Comparison of ENCODE assay signal across 20 cellular contexts in genomic region chr9:136230365-136230764, GRCh38. TPM values are rescaled to one million over a fixed set of nuclear protein-coding genes. Genes with fewer than 3 reads are reported as not detected.
DNase-seq lines count a peak whose midpoint lies in the region; ATAC-seq and TF ChIP-seq lines count a peak whose summit lies in the region.
"Had no signal": no experiment of that assay in that cellular context is flagged by ENCODE, and none has a peak within 500 bp of the region (broad histone marks: within the 10 kb centered on the region; RNA-seq: fewer than 3 reads in every experiment).

No MANE protein-coding gene starts in this region.

- TF ChIP-seq EP300 in sigmoid colon (IDR thresholded peaks at IDR 0.05), result no peak

- H3K36me3 Mint-ChIP-seq in activated CD4-positive, alpha-beta T cell treated with anti-CD3 and anti-CD28 coated beads, Interleukin-2, amount 10 ng/mL, durations not matched to agents 7 days and 5 days (ENCODE audit: low read depth), result peaks cover 4% of the 10 kb centered on the region
- H3K36me3 Mint-ChIP-seq in CD4-positive, alpha-beta T cell (ENCODE audit: low read depth), result peaks cover 26% of the 10 kb centered on the region
- peaks cover 5 to 23% of the 10 kb centered on the region in 2 donors for H3K36me3 Mint-ChIP-seq in naive B cell

- H3K9me3 Mint-ChIP-seq in activated CD4-positive, alpha-beta T cell treated with anti-CD3 and anti-CD28 coated beads, Interleukin-2, amount 10 ng/mL, durations not matched to agents 7 days and 5 days, result no peaks in the 10 kb centered on the region
- no peaks in the 10 kb centered on the region for H3K9me3 Mint-ChIP-seq in CD4-positive, alpha-beta T cell
- H3K9me3 Mint-ChIP-seq in naive B cell, result peaks cover 0 to 1% (median 0%) of the 10 kb centered on the region in 7 donors
- H3K9me3 Mint-ChIP-seq: H9 had no signal

- DNase-seq in activated CD4-positive, alpha-beta T cell treated with anti-CD3 and anti-CD28 coated beads, Interleukin-2, amount 10 ng/mL, durations not matched to agents 7 days and 5 days, result no peak
- DNase-seq in activated CD4-positive, alpha-beta T cell treated with anti-CD3 and anti-CD28 coated beads for 48 hours, result no peak
- no peak for DNase-seq in CD4-positive, alpha-beta T cell
- DNase-seq in naive B cell, result no peak
- DNase-seq in iPS-NIHi11 (ENCODE audit: low spot score), result no peak
- no peak for DNase-seq in sigmoid colon
- no peak for DNase-seq in spleen
- DNase-seq: DMS79 treated with DMSO at 0.1 percent for 48 hours; H9; KBM-7; NCI-H1105 treated with DMSO at 0.1 percent for 48 hours; NCI-H1694; NCI-H2081 treated with DMSO at 0.1 percent for 48 hours; NK-92 treated with Interleukin-12 subunit alpha and Interleukin-12 subunit beta, amount 100 ng/mL, for 24 hours; Peyer's patch; Right ventricle myocardium superior had no signal

- H3K27ac Mint-ChIP-seq in activated CD4-positive, alpha-beta T cell treated with anti-CD3 and anti-CD28 coated beads, Interleukin-2, amount 10 ng/mL, durations not matched to agents 7 days and 5 days, result peak overlapping the region; percentile 63
- H3K27ac Mint-ChIP-seq in CD4-positive, alpha-beta T cell, result peak overlapping the region; percentile 5
- peak overlapping the region in 5 of 6 donors; percentile 67 to 96 (median 79) for H3K27ac Mint-ChIP-seq in naive B cell

- no peak overlapping the region for H3K4me3 Mint-ChIP-seq in activated CD4-positive, alpha-beta T cell treated with anti-CD3 and anti-CD28 coated beads, Interleukin-2, amount 10 ng/mL, durations not matched to agents 7 days and 5 days
- H3K4me3 Mint-ChIP-seq in CD4-positive, alpha-beta T cell, result no peak overlapping the region
- H3K4me3 Mint-ChIP-seq in naive B cell, result no peak overlapping the region
- H3K4me3 Mint-ChIP-seq: H9 had no signal

- H3K4me3 ChIP-seq in sigmoid colon (no peak overlapping the region), spleen (no peak overlapping the region)
- H3K4me3 ChIP-seq: Peyer's patch had no signal

- no peak for TF ChIP-seq CTCF in CD4-positive, alpha-beta T cell (IDR thresholded peaks at IDR 0.05)
- TF ChIP-seq CTCF in VCaP (conservative IDR thresholded peaks at IDR 0.05) (no peak), sigmoid colon (IDR thresholded peaks at IDR 0.05) (no peak), spleen (IDR thresholded peaks at IDR 0.05 in 8 of 11, conservative IDR thresholded peaks at IDR 0.05 in 3 of 11) (no peak)

- intact Hi-C loops in CD4-positive, alpha-beta T cell (cut with DNase I, micrococcal nuclease), result no loop called here
- intact Hi-C loops in sigmoid colon (cut with DNase I), result no loop called here
- intact Hi-C loops in spleen (cut with DNase I; ENCODE audit: low total_unique reads), result no loop called here

- H3K27me3 ChIP-seq in CD4-positive, alpha-beta T cell (ENCODE audit: control insufficient read depth, insufficient read depth, low read length), result no peaks in the 10 kb centered on the region
- H3K27me3 ChIP-seq in sigmoid colon, result no peaks in the 10 kb centered on the region
- H3K27me3 ChIP-seq in spleen (replicated peaks in 1 of 7), result no peaks in the 10 kb centered on the region
- H3K27me3 ChIP-seq: Peyer's patch had no signal

- POLR2A ChIA-PET in activated CD4-positive, alpha-beta T cell treated with anti-CD3 and anti-CD28 coated beads, Interleukin-2, amount 10 ng/mL, durations not matched to agents 7 days and 5 days (lab: Charles Lee), result no interaction called here
- POLR2A ChIA-PET in CD4-positive, alpha-beta T cell (lab: Charles Lee), result no interaction called here

- TF ChIP-seq POLR2A in sigmoid colon (IDR thresholded peaks at IDR 0.05) (no peak), spleen (IDR thresholded peaks at IDR 0.05) (no peak)

- 89 to 94% methylated on average over 10 of the region's 10 CpGs for WGBS in sigmoid colon, 2 donors
- 86 to 96% (median 92%) methylated on average over 10 of the region's 10 CpGs for WGBS in spleen, 5 donors

- H3K4me1 ChIP-seq in sigmoid colon (no peaks in the 10 kb centered on the region), spleen (peaks cover 0 to 91% (median 43%) of the 10 kb centered on the region in 6 donors)

- H3K9me3 ChIP-seq in CD4-positive, alpha-beta T cell (ENCODE audit: control insufficient read depth, low read length), result no peaks in the 10 kb centered on the region
- no peaks in the 10 kb centered on the region for H3K9me3 ChIP-seq in sigmoid colon
- H3K9me3 ChIP-seq in spleen, result no peaks in the 10 kb centered on the region
- H3K9me3 ChIP-seq: Peyer's patch had no signal

- H3K27ac ChIP-seq in CD4-positive, alpha-beta T cell (ENCODE audit: low read depth, low read length), result no peak overlapping the region
- H3K27ac ChIP-seq in VCaP (peak overlapping the region; percentile 77), sigmoid colon (no peak overlapping the region), spleen (no peak overlapping the region)
- H3K27ac ChIP-seq: Peyer's patch had no signal

- H3K4me1 Mint-ChIP-seq in activated CD4-positive, alpha-beta T cell treated with anti-CD3 and anti-CD28 coated beads, Interleukin-2, amount 10 ng/mL, durations not matched to agents 7 days and 5 days, result peaks cover 51% of the 10 kb centered on the region
- H3K4me1 Mint-ChIP-seq in CD4-positive, alpha-beta T cell (ENCODE audit: low read depth), result peaks cover 25% of the 10 kb centered on the region
- H3K4me1 Mint-ChIP-seq in naive B cell, result peaks cover 60 to 93% (median 84%) of the 10 kb centered on the region in 3 donors

- H3K36me3 ChIP-seq in sigmoid colon, result peaks cover 0 to 3% (median 0%) of the 10 kb centered on the region in 4 donors
- peaks cover 0 to 67% (median 8%) of the 10 kb centered on the region in 6 donors for H3K36me3 ChIP-seq in spleen
- H3K36me3 ChIP-seq: Peyer's patch had no signal

- CTCF ChIA-PET in activated CD4-positive, alpha-beta T cell treated with anti-CD3 and anti-CD28 coated beads, Interleukin-2, amount 10 ng/mL, durations not matched to agents 7 days and 5 days (lab: Charles Lee), result no interaction called here
- CTCF ChIA-PET in CD4-positive, alpha-beta T cell (lab: Charles Lee), result no interaction called here

- H3K27me3 Mint-ChIP-seq in activated CD4-positive, alpha-beta T cell treated with anti-CD3 and anti-CD28 coated beads, Interleukin-2, amount 10 ng/mL, durations not matched to agents 7 days and 5 days, result no peaks in the 10 kb centered on the region
- H3K27me3 Mint-ChIP-seq in CD4-positive, alpha-beta T cell, result no peaks in the 10 kb centered on the region
- no peaks in the 10 kb centered on the region for H3K27me3 Mint-ChIP-seq in naive B cell

- no peak for ATAC-seq in CD4-positive, alpha-beta T cell (ENCODE audit: poor library complexity)
- ATAC-seq in naive B cell (ENCODE audit: low read depth in 2 of 2), result no peak

RNA-seq across cellular contexts. Expression of gene QSOX2, which starts 15.2 kb away (rescaled TPM):
- total RNA-seq in activated CD4-positive, alpha-beta T cell treated with anti-CD3 and anti-CD28 coated beads, Interleukin-2, amount 10 ng/mL, durations not matched to agents 7 days and 5 days, result 10 to 100 TPM; 13.7 to 14.0 TPM
- 10 to 100 TPM; 14.4 TPM for total RNA-seq in CD4-positive, alpha-beta T cell
- 1 to 10 TPM; 2.8 to 4.6 (median 3.7) TPM for polyA plus RNA-seq in naive B cell (ENCODE audit: low read depth in 6 of 6)
- total RNA-seq in sigmoid colon, result 1 to 10 TPM; 3.2 to 6.4 (median 4.8) TPM
- polyA plus RNA-seq in sigmoid colon, result 10 to 100 TPM in 1 of 3 donors, under 1 TPM in 2; 0.60 to 10.1 (median 0.69) TPM
- 10 to 100 TPM; 13.2 to 20.3 (median 19.2) TPM for total RNA-seq in spleen
- polyA plus RNA-seq in spleen, result 10 to 100 TPM; 12.3 to 15.3 (median 14.2) TPM

RNA-seq across cellular contexts. Expression of gene LHX3, which starts 25.4 kb away (rescaled TPM):
- total RNA-seq in activated CD4-positive, alpha-beta T cell treated with anti-CD3 and anti-CD28 coated beads, Interleukin-2, amount 10 ng/mL, durations not matched to agents 7 days and 5 days, result not detected
- total RNA-seq in CD4-positive, alpha-beta T cell, result under 1 TPM; 0.11 to 0.16 TPM
- polyA plus RNA-seq in naive B cell (ENCODE audit: low read depth in 6 of 6) (not detected), sigmoid colon (not detected), spleen (not detected)
- total RNA-seq in sigmoid colon (not detected), spleen (not detected)
- total RNA-seq: A172, G401, H9, Peyer's patch, Right ventricle myocardium superior had no signal
- polyA plus RNA-seq: BJ had no signal

Comparison
In these comparisons a context has a peak if more than half of its experiments do, and no peak if none do; other contexts are left out.
1. H3K27ac Mint-ChIP-seq: peak in every context shown above with its lines; median percentile 79 in naive B cell; 63 in activated CD4-positive, alpha-beta T cell treated with anti-CD3 and anti-CD28 coated beads, Interleukin-2, amount 10 ng/mL, durations not matched to agents 7 days and 5 days; 5 in CD4-positive, alpha-beta T cell.